In the genomic region with DNA sequence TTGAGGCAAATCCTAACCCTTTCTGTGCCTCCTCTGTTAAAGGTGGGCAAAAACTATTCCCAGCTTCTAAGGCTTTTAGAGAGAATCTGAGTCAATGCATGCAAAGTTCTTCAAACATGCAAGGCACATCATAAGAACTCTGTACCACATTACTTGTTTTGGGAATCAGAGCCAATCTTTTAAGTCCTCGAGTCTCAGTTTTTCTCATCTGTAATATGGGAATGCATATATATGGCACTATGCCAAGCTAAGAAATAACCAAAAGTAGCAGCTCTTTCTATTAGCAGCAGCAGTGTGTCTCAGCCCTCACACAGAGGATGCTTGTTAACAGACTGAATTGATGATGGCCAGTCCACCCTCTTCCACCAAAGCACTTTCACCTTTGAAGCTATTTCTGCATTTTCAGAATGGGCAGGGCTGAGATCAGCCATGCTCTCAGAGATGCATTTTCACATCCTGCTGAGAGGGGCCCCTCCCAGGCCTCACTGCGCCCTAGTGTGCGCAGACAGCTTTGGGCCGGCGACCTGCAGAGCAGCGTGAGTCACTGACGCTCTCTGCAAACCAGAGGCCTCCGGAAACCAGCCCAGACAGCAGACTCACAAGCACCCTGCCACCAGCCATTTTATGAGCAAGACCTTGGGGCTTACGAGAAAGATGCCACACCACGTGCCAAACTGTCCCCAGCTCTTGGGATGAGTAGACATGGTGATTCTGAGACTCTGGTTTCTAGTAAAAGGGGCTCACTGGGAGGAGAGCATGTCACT, we compare ENCODE assay signal across 8 cellular contexts.
DNase-seq lines count a peak whose midpoint lies in the region; ATAC-seq and TF ChIP-seq lines count a peak whose summit lies in the region.

No MANE protein-coding gene starts in this region.

- no peaks in the 10 kb centered on the region for H3K36me3 ChIP-seq in right lobe of liver
- no peaks in the 10 kb centered on the region for H3K36me3 ChIP-seq in GM23248 (ENCODE audit: low read depth)

- H3K79me2 ChIP-seq in GM23248 (ENCODE audit: insufficient read depth), result no peaks in the 10 kb centered on the region

- TF ChIP-seq CTCF in right lobe of liver (IDR thresholded peaks at IDR 0.05), result no peak

- no peak for TF ChIP-seq POLR2A in right lobe of liver (IDR thresholded peaks at IDR 0.05)

- H3K9me2 ChIP-seq in GM23248 (ENCODE audit: insufficient read depth), result no peaks in the 10 kb centered on the region

- H3K27ac ChIP-seq in right lobe of liver, result no peak overlapping the region
- H3K27ac ChIP-seq in GM23248, result no peak overlapping the region

- H3K4me1 ChIP-seq in right lobe of liver (peaks cover 0 to 8% (median 2%) of the 10 kb centered on the region in 4 donors), GM23248 (ENCODE audit: insufficient read depth) (no peaks in the 10 kb centered on the region)

- no peak overlapping the region for H2AFZ ChIP-seq in GM23248

- H3K4me2 ChIP-seq in GM23248 (ENCODE audit: unreplicated experiment), result no peak overlapping the region

- H3K9ac ChIP-seq in GM23248, result no peak overlapping the region

- in situ Hi-C loops in GM23248 (cut with MboI), result no loop called here

- no peak overlapping the region for H3K4me3 ChIP-seq in right lobe of liver
- H3K4me3 ChIP-seq in GM23248, result no peak overlapping the region

- no peaks in the 10 kb centered on the region for H4K20me1 ChIP-seq in GM23248 (ENCODE audit: insufficient read depth)

- peak; percentile 92 for DNase-seq in A172 (ENCODE audit: low spot score)
- DNase-seq in HT1080 (ENCODE audit: low read depth), result peak; percentile 91
- peak; percentile 72 for DNase-seq in activated CD8-positive, alpha-beta memory T cell treated with anti-CD3 and anti-CD28 coated beads, Interleukin-2, amount 50 U/mL, for 24 hours (ENCODE audit: extremely low read depth)
- DNase-seq in right lobe of liver, result peak in 1 of 3 donors; percentile 46
- peak; percentile 80 for DNase-seq in stimulated activated naive CD8-positive, alpha-beta T cell treated with anti-CD3 and anti-CD28 coated beads, Interleukin-15, Interleukin-2, amounts not matched to agents 100 U/mL and 50 U/mL, for 24 hours
- no peak for DNase-seq in COR-L47 (lab: John Stamatoyannopoulos, UW)
- no peak for DNase-seq in GM23248

- 72% methylated on average over 9 of the region's 10 CpGs for WGBS in right lobe of liver (ENCODE audit: insufficient coverage, low coverage, low lambda C conversion rate, missing lambda C conversion rate)
- WGBS in GM23248 (ENCODE audit: low coverage in 1 of 2, low lambda C conversion rate in 2 of 2, missing lambda C conversion rate in 2 of 2), 2 experiments, result 80 to 81% methylated on average over 10 of the region's 10 CpGs

- H3K9me3 ChIP-seq in right lobe of liver (no peaks in the 10 kb centered on the region), GM23248 (ENCODE audit: low read depth) (no peaks in the 10 kb centered on the region)

- intact Hi-C loops in right lobe of liver (cut with DNase I), result no loop called here

- no peaks in the 10 kb centered on the region for H3F3A ChIP-seq in GM23248 (ENCODE audit: insufficient read depth)

- ATAC-seq in GM21367 (IDR thresholded peaks at IDR 0.05; ENCODE audit: unreplicated experiment) (peak; percentile 68), right lobe of liver (peak; percentile 60 to 71 (median 66))
- peak; percentile 88 for ATAC-seq in stimulated activated naive CD8-positive, alpha-beta T cell treated with anti-CD3 and anti-CD28 coated beads, Interleukin-15, Interleukin-2, amounts not matched to agents 100 U/mL and 50 U/mL, for 24 hours

- H3K27me3 ChIP-seq in right lobe of liver (no peaks in the 10 kb centered on the region), GM23248 (replicated peaks; ENCODE audit: insufficient read depth) (no peaks in the 10 kb centered on the region)

Comparison
In these comparisons a context has a peak if more than half of its experiments do, and no peak if none do; other contexts are left out.
1. DNase-seq: peak in A172 (single experiment), HT1080 (single experiment), activated CD8-positive, alpha-beta memory T cell treated with anti-CD3 and anti-CD28 coated beads, Interleukin-2, amount 50 U/mL, for 24 hours (single experiment) and stimulated activated naive CD8-positive, alpha-beta T cell treated with anti-CD3 and anti-CD28 coated beads, Interleukin-15, Interleukin-2, amounts not matched to agents 100 U/mL and 50 U/mL, for 24 hours (single experiment); none in COR-L47 (single experiment) and GM23248 (single experiment).
2. Peak in every context shown above with its lines, with median percentiles within 50 percentile points of each other: ATAC-seq.